ENCODE assay signal across 8 cellular contexts in genomic region chr3:36868614-36869436, GRCh38.
DNase-seq lines count a peak whose midpoint lies in the region; ATAC-seq, FAIRE-seq and TF ChIP-seq lines count a peak whose summit lies in the region.

No MANE protein-coding gene starts in this region.

- ATAC-seq in DND-41 (ENCODE audit: insufficient read depth, low read depth) (peak; percentile 97), GM21367 (IDR thresholded peaks at IDR 0.05; ENCODE audit: unreplicated experiment) (peak; percentile 94)

- H3K27ac ChIP-seq in DND-41 (ENCODE audit: low read length): peak overlapping the region; percentile 60; the same call in 1 of the 2 replicates

- no peaks in the 10 kb centered on the region for H3K36me3 ChIP-seq in DND-41 (ENCODE audit: insufficient read depth, low read length)

- FAIRE-seq in urothelium cell line (lab: Jason Lieb, UNC): peak; percentile 82

- H4K20me1 ChIP-seq in DND-41 (ENCODE audit: insufficient read depth, low read length): no peaks in the 10 kb centered on the region

- TF ChIP-seq CTCF in DND-41 (IDR thresholded peaks at IDR 0.05; ENCODE audit: borderline replicate concordance, extremely low read depth, low read length, poor library complexity, severe bottlenecking): peak; percentile 88

- no peaks in the 10 kb centered on the region for H3K27me3 ChIP-seq in DND-41 (ENCODE audit: insufficient read depth, low read length, poor library complexity)

- no peak overlapping the region for H3K4me3 ChIP-seq in DND-41 (ENCODE audit: low read depth in 1 of 2, low read length in 2 of 2)

- no peak overlapping the region for H2AFZ ChIP-seq in DND-41 (ENCODE audit: low read depth, low read length)

- no peak overlapping the region for H3K4me2 ChIP-seq in DND-41 (ENCODE audit: insufficient read depth, low read length)

- peak; percentile 67 for DNase-seq in DND-41
- peak; percentile 29 for DNase-seq in HS-27A (ENCODE audit: low read depth)
- peak; percentile 78 for DNase-seq in OCI-M1 (lab: John Stamatoyannopoulos, UW)
- peak; percentile 51 to 61 for DNase-seq in activated T-cell treated with anti-CD3 and anti-CD28 coated beads, Interleukin-2, amount 50 U/mL, for 48 hours
- peak; percentile 57 for DNase-seq in fibroblast of the conjunctiva (ENCODE audit: low read depth)
- DNase-seq in non-pigmented ciliary epithelial cell (ENCODE audit: low read depth): peak; percentile 28
- peak; percentile 68 for DNase-seq in urothelium cell line (ENCODE audit: low spot score)

- no peaks in the 10 kb centered on the region for H3K79me2 ChIP-seq in DND-41 (ENCODE audit: insufficient read depth, low read length)

- H3K9me3 ChIP-seq in DND-41 (ENCODE audit: insufficient read depth, low read length, severe bottlenecking): no peaks in the 10 kb centered on the region

- H3K4me1 ChIP-seq in DND-41 (ENCODE audit: insufficient read depth, low read length): peaks cover 13% of the 10 kb centered on the region; the same call in 1 of the 2 replicates

- H3K9ac ChIP-seq in DND-41 (ENCODE audit: low read depth, low read length): no peak overlapping the region

Comparison
In these comparisons a context has a peak if more than half of its experiments do, and no peak if none do; other contexts are left out.
1. DNase-seq: peak in every context shown above with its lines; median percentile 78 in OCI-M1; 68 in urothelium cell line; 67 in DND-41; 57 in fibroblast of the conjunctiva; 56 in activated T-cell treated with anti-CD3 and anti-CD28 coated beads, Interleukin-2, amount 50 U/mL, for 48 hours; 29 in HS-27A; 28 in non-pigmented ciliary epithelial cell.